ENCODE assay signal across 9 cellular contexts in genomic region chr13:50236898-50237318, GRCh38.
DNase-seq lines count a peak whose midpoint lies in the region; ATAC-seq, FAIRE-seq and TF ChIP-seq lines count a peak whose summit lies in the region.
"Had no signal": no experiment of that assay in that cellular context is flagged by ENCODE, and none has a peak within 500 bp of the region (broad histone marks: within the 10 kb centered on the region; RNA-seq: fewer than 3 reads in every experiment).

No MANE protein-coding gene starts in this region.

- peaks cover 15% of the 10 kb centered on the region for H3K27me3 Mint-ChIP-seq in activated CD8-positive, alpha-beta T cell treated with anti-CD3 and anti-CD28 coated beads for 36 hours
- H3K27me3 Mint-ChIP-seq in Calu3 (ENCODE audit: unreplicated experiment): no peaks in the 10 kb centered on the region

- CTCF ChIA-PET in activated CD8-positive, alpha-beta T cell treated with anti-CD3 and anti-CD28 coated beads for 36 hours (lab: Charles Lee): interaction anchor here (1.0 to 2.3 kb wide), 4 partner anchors 8 to 152 kb away, joined by 3 to 8 read pairs (median 4); no protein-coding TSS in a partner anchor
- CTCF ChIA-PET in Calu3 (lab: Charles Lee): interaction anchor here (0.5 kb wide), 1 partner anchor 621 kb away, joined by 4 read pairs; no protein-coding TSS in a partner anchor

- peaks cover 45% of the 10 kb centered on the region for H3K4me1 Mint-ChIP-seq in activated CD8-positive, alpha-beta T cell treated with anti-CD3 and anti-CD28 coated beads for 36 hours (ENCODE audit: low read depth)
- H3K4me1 Mint-ChIP-seq in Calu3 (ENCODE audit: low read depth, unreplicated experiment): peaks cover 26% of the 10 kb centered on the region

- DNase-seq in GM19239 (ENCODE audit: insufficient read length, low spot score) (peak; percentile 22), sciatic nerve (ENCODE audit: low spot score) (no peak), NCI-H2171 (lab: John Stamatoyannopoulos, UW) (no peak), Calu3 (no peak), NCI-H2227 (lab: John Stamatoyannopoulos, UW; ENCODE audit: unreplicated experiment) (no peak), SIG-M5 (lab: John Stamatoyannopoulos, UW) (no peak)
- DNase-seq in activated CD8-positive, alpha-beta T cell treated with anti-CD3 and anti-CD28 coated beads for 36 hours: peak; percentile 72

- H3K9me3 Mint-ChIP-seq in activated CD8-positive, alpha-beta T cell treated with anti-CD3 and anti-CD28 coated beads for 36 hours: peaks cover 6% of the 10 kb centered on the region
- no peaks in the 10 kb centered on the region for H3K9me3 Mint-ChIP-seq in Calu3 (ENCODE audit: low read depth, unreplicated experiment)

- BruUV-seq in Calu3 (replicated peaks; lab: Mats Ljungman, UMichigan): no TSS peak

- TF ChIP-seq CTCF in activated CD8-positive, alpha-beta T cell treated with anti-CD3 and anti-CD28 coated beads for 36 hours (IDR thresholded peaks at IDR 0.05): no peak
- no peak for TF ChIP-seq CTCF in Calu3 (IDR thresholded peaks at IDR 0.05; ENCODE audit: unreplicated experiment)

- intact Hi-C loops in activated CD8-positive, alpha-beta T cell treated with anti-CD3 and anti-CD28 coated beads for 36 hours (cut with micrococcal nuclease): loop anchor here (5.0 kb wide), 3 partner anchors 105 to 155 kb away; no protein-coding TSS in a partner anchor
- intact Hi-C loops in sciatic nerve (cut with DNase I): no loop called here
- intact Hi-C loops in Calu3 (cut with micrococcal nuclease; ENCODE audit: unreplicated experiment): no loop called here

- POLR2A ChIA-PET in activated CD8-positive, alpha-beta T cell treated with anti-CD3 and anti-CD28 coated beads for 36 hours (lab: Charles Lee): interaction anchor here (0.7 to 2.5 kb wide), 3 partner anchors 11 to 154 kb away, joined by 3 to 12 read pairs (median 6); no protein-coding TSS in a partner anchor

- peak overlapping the region; percentile 20 for H3K4me3 Mint-ChIP-seq in activated CD8-positive, alpha-beta T cell treated with anti-CD3 and anti-CD28 coated beads for 36 hours
- H3K4me3 Mint-ChIP-seq in Calu3 (ENCODE audit: low read depth, unreplicated experiment): no peak overlapping the region

- ATAC-seq in HG02973 (IDR thresholded peaks at IDR 0.05; ENCODE audit: unreplicated experiment) (peak; percentile 90), sciatic nerve (peak; percentile 30)
- ATAC-seq in activated CD8-positive, alpha-beta T cell treated with anti-CD3 and anti-CD28 coated beads for 36 hours: peak; percentile 83

- peak; percentile 84 for FAIRE-seq in GM19239 (lab: Jason Lieb, UNC)
- FAIRE-seq: endometrium had no signal

- H3K36me3 Mint-ChIP-seq in activated CD8-positive, alpha-beta T cell treated with anti-CD3 and anti-CD28 coated beads for 36 hours (ENCODE audit: low read depth): peaks cover 9% of the 10 kb centered on the region
- H3K36me3 Mint-ChIP-seq in Calu3 (ENCODE audit: insufficient read depth, unreplicated experiment): no peaks in the 10 kb centered on the region

- peak overlapping the region; percentile 65 for H3K27ac Mint-ChIP-seq in activated CD8-positive, alpha-beta T cell treated with anti-CD3 and anti-CD28 coated beads for 36 hours
- no peak overlapping the region for H3K27ac Mint-ChIP-seq in Calu3 (ENCODE audit: unreplicated experiment)

Comparison
In these comparisons a context has a peak if more than half of its experiments do, and no peak if none do; other contexts are left out.
1. DNase-seq: peak in GM19239 (single experiment) and activated CD8-positive, alpha-beta T cell treated with anti-CD3 and anti-CD28 coated beads for 36 hours (single experiment); none in sciatic nerve (single experiment), NCI-H2171 (single experiment), Calu3 (single experiment), NCI-H2227 (single experiment) and SIG-M5 (single experiment).
2. ATAC-seq: peak in every context shown above with its lines; median percentile 90 in HG02973; 83 in activated CD8-positive, alpha-beta T cell treated with anti-CD3 and anti-CD28 coated beads for 36 hours; 30 in sciatic nerve.